In the genomic region with DNA sequence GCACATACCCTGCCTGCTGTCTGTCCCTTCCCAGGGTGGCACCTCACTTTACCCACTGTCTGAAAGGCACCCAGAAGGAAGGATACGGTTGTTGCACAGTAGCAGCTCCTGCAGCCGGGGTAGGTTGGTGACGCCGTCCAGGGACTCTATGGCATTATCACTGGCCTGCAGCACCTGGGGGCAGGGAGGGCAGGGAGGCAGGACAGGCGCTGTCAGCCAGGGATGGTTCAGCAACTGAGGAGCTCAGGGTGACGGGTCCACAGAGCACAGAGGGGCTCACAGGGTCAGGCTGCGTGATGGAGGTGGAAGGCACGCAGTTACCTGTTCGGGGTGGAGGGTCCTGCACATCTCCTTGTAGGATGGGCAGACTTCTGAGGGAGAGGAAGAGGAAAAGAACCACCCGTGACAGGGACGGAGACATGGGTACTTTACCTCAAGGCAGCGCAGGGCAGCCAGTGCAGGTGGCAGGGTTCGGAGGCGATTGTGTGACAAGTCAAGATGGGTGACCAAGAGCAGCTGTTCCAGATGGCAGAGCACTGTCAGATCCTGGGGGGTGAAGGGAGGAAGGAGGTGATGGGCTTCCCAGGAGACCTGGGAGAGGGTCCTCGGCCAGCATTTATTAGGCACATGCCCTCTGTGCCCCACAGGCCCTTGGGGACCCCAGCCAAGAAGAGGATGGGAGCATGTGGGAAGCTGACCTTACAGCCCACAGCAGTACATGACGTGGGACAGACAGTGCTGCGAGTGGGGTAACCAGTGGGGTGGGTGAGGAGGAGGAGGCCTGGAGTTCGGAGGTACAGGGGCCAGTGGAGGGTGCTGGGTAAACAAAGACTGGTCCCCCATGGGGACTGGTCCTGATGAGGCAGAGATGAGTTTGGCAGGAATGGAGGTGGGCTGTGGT, we compare ENCODE assay signal across 1 cellular context.
TF ChIP-seq lines count a peak whose summit lies in the region.

No MANE protein-coding gene starts in this region.

TF ChIP-seq in HEK293, 187 proteins besides CTCF, POLR2A, EP300 and RAD21:
- no peak for TF ChIP-seq MYNN (tag by site-specific recombination; IDR thresholded peaks at IDR 0.05; ENCODE audit: borderline replicate concordance)
- no peak for TF ChIP-seq FEZF1 (tag by site-specific recombination; IDR thresholded peaks at IDR 0.05)
- no peak for TF ChIP-seq ZNF701 (tag by site-specific recombination; IDR thresholded peaks at IDR 0.05)
- TF ChIP-seq ZNF114 (tag by site-specific recombination; IDR thresholded peaks at IDR 0.05), result no peak
- no peak for TF ChIP-seq SCRT1 (tag by site-specific recombination; IDR thresholded peaks at IDR 0.05; ENCODE audit: borderline replicate concordance)
- peak; percentile 13; the same call in 1 of the 2 replicates for TF ChIP-seq EGR2 (tag by site-specific recombination; IDR thresholded peaks at IDR 0.05; ENCODE audit: low read depth)
- TF ChIP-seq BCL11B (tag by site-specific recombination; IDR thresholded peaks at IDR 0.05; ENCODE audit: low read depth), result no peak
TF ChIP-seq in HEK293: peak in this region for 1.
